9 cellular contexts compared by ENCODE assay signal in the genomic region with DNA sequence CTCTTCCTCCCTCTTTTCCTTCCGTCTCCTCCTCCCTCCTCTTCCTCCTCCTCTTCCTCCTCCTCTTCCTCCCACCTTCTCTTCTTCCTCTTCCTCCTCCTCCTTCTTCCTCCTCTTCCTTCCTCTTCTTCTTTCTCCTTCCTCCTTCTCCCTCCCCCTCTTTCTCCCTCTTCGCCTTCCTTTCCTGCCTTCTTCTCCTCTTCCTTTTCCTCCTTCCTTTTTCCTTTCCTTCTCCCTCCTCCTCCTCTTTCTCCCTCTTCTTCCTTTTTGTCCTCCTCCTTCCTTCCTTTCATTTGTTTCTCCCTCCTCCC. TPM values are rescaled to one million over a fixed set of nuclear protein-coding genes. Genes with fewer than 3 reads are reported as not detected.
"Had no signal": no experiment of that assay in that cellular context is flagged by ENCODE, and none has a peak within 500 bp of the region (broad histone marks: within the 10 kb centered on the region; RNA-seq: fewer than 3 reads in every experiment).

No MANE protein-coding gene starts in this region.

- H3K4me1 ChIP-seq: HAP-1 had no signal

- H3K27ac Mint-ChIP-seq: IgD-negative memory B cell had no signal

- H3K27ac ChIP-seq: HL-60 had no signal

- H3K36me3 ChIP-seq: HAP-1 had no signal

- H3K36me3 Mint-ChIP-seq: IgD-negative memory B cell had no signal

- H3K4me3 ChIP-seq: HAP-1 had no signal

- H3K9me3 ChIP-seq: HAP-1 had no signal

- H3K4me3 Mint-ChIP-seq: IgD-negative memory B cell had no signal

- DNase-seq: GOT3, H7, Kasumi-1, KG1 had no signal

RNA-seq across cellular contexts. Expression of a gene that starts 36.0 kb away (rescaled TPM):
- total RNA-seq: H4, HT1080 had no signal
- polyA plus RNA-seq: IgD-negative memory B cell had no signal

RNA-seq across cellular contexts. Expression of a gene that starts 41.6 kb away (rescaled TPM):
- total RNA-seq: H4, H7 had no signal
- polyA plus RNA-seq: IgD-negative memory B cell had no signal
